Comparison of ENCODE assay signal across 20 cellular contexts in genomic region chr13:24146961-24147569, GRCh38. TPM values are rescaled to one million over a fixed set of nuclear protein-coding genes. Genes with fewer than 3 reads are reported as not detected.
DNase-seq lines count a peak whose midpoint lies in the region; ATAC-seq and TF ChIP-seq lines count a peak whose summit lies in the region.
"Had no signal": no experiment of that assay in that cellular context is flagged by ENCODE, and none has a peak within 500 bp of the region (broad histone marks: within the 10 kb centered on the region; RNA-seq: fewer than 3 reads in every experiment).

No MANE protein-coding gene starts in this region.

- peaks cover 10% of the 10 kb centered on the region for H3F3A ChIP-seq in SK-N-SH (replicated peaks; ENCODE audit: insufficient read depth)

- CTCF ChIA-PET in SK-N-SH (lab: Yijun Ruan, JAX): interaction anchor here (0.6 kb wide), 1 partner anchor 503 kb away, joined by 3 read pairs; no protein-coding TSS in a partner anchor

- no peaks in the 10 kb centered on the region for H3K9me2 ChIP-seq in SK-N-SH

- H2AK5ac ChIP-seq in mesendoderm (ENCODE audit: low read length): peak overlapping the region; percentile 65

- WGBS in SK-N-SH (ENCODE audit: low lambda C conversion rate): 79% methylated on average over 7 of the region's 7 CpGs
- no CpG with 5 or more reads among the region's 7 CpGs for WGBS in mesendoderm (ENCODE audit: extremely low coverage, insufficient coverage, low lambda C conversion rate)

- no peak overlapping the region for H4K8ac ChIP-seq in mesendoderm (ENCODE audit: low read depth, low read length)

- H2AFZ ChIP-seq in SK-N-SH (ENCODE audit: low read depth): no peak overlapping the region

- peak overlapping the region; percentile 7 for H2BK5ac ChIP-seq in mesendoderm (ENCODE audit: low read length)

- H3K36me3 ChIP-seq in SK-N-SH (replicated peaks in 1 of 2; ENCODE audit: control insufficient read depth in 1 of 2, insufficient read depth in 2 of 2, low read length in 1 of 2): no peaks in the 10 kb centered on the region
- H3K36me3 ChIP-seq in colonic mucosa: no peaks in the 10 kb centered on the region
- no peaks in the 10 kb centered on the region for H3K36me3 ChIP-seq in mesendoderm (ENCODE audit: control insufficient read depth, insufficient read depth, low read length)
- H3K36me3 ChIP-seq: tibial nerve had no signal

- H4K5ac ChIP-seq in mesendoderm (ENCODE audit: low read length): no peak overlapping the region

- no peak for TF ChIP-seq EP300 in SK-N-SH (IDR thresholded peaks at IDR 0.05; ENCODE audit: borderline replicate concordance in 1 of 2, low read depth in 1 of 2, low read length in 1 of 2)

- peak overlapping the region; percentile 20 for H3K56ac ChIP-seq in mesendoderm (ENCODE audit: low read length)

- intact Hi-C loops in colonic mucosa (cut with DNase I) (no loop called here), left cardiac atrium (cut with DNase I) (no loop called here)

- H3K79me2 ChIP-seq in SK-N-SH (ENCODE audit: insufficient read depth) (no peaks in the 10 kb centered on the region), mesendoderm (ENCODE audit: control insufficient read depth, insufficient read depth, low read length) (no peaks in the 10 kb centered on the region)

- POLR2A ChIA-PET in SK-N-SH (lab: Yijun Ruan, JAX): no interaction called here

- no peak for TF ChIP-seq RAD21 in SK-N-SH (IDR thresholded peaks at IDR 0.05; ENCODE audit: low read length)

- H3K4me2 ChIP-seq in SK-N-SH (no peak overlapping the region), mesendoderm (ENCODE audit: low read length) (no peak overlapping the region)

- ATAC-seq in SK-N-SH treated with all-trans-retinoic acid at 6 μM for 48 hours: peak; percentile 32; the same call in 2 of the 3 replicates
- no peak for ATAC-seq in left cardiac atrium
- ATAC-seq: sciatic nerve; stimulated activated naive CD8-positive, alpha-beta T cell treated with anti-CD3 and anti-CD28 coated beads, Interleukin-15, Interleukin-2, amounts not matched to agents 100 U/mL and 50 U/mL, for 24 hours had no signal

- DNase-seq in SK-N-SH: no peak
- DNase-seq in colonic mucosa: no peak
- DNase-seq in mesendoderm: no peak
- no peak for DNase-seq in stimulated activated naive CD4-positive, alpha-beta T cell treated with Interleukin-2 at 50 U/mL for 16 hours (lab: John Stamatoyannopoulos, UW)
- no peak for DNase-seq in cerebellar nuclear complex (lab: John Stamatoyannopoulos, UW)
- no peak for DNase-seq in left cardiac atrium
- DNase-seq in foreskin fibroblast: no peak
- DNase-seq: activated CD4-positive, alpha-beta T cell treated with anti-CD3 and anti-CD28 coated beads for 4 hours; activated effector memory CD4-positive, alpha-beta T cell treated with Interleukin-2 at 50 U/mL for 16 hours; Caco-2; glutamatergic neuron; NCI-H187 treated with DMSO at 0.1 percent for 48 hours; NCI-H345; occipital lobe; stimulated activated naive CD8-positive, alpha-beta T cell treated with anti-CD3 and anti-CD28 coated beads, Interleukin-15, Interleukin-2, amounts not matched to agents 100 U/mL and 50 U/mL, for 24 hours had no signal

- peak overlapping the region in 1 of 2 experiments; percentile 85; a peak in 1 of 4 replicates for H3K27ac ChIP-seq in SK-N-SH (ENCODE audit: low read depth in 2 of 2, low read length in 1 of 2)
- H3K27ac ChIP-seq in colonic mucosa: peak overlapping the region; percentile 26
- no peak overlapping the region for H3K27ac ChIP-seq in mesendoderm (ENCODE audit: low read depth, low read length)
- H3K27ac ChIP-seq: 22Rv1, HL-60 had no signal

- no peak for TF ChIP-seq CTCF in SK-N-SH (IDR thresholded peaks at IDR 0.05)
- no peak for TF ChIP-seq CTCF in colonic mucosa (IDR thresholded peaks at IDR 0.05)
- no peak for TF ChIP-seq CTCF in foreskin fibroblast (IDR thresholded peaks at IDR 0.05; ENCODE audit: low read depth, low read length)

- H3K18ac ChIP-seq in mesendoderm (ENCODE audit: low read length): no peak overlapping the region

- no peak overlapping the region for H2BK15ac ChIP-seq in mesendoderm (replicated peaks; ENCODE audit: low read depth)

- H3K9me3 ChIP-seq in SK-N-SH (no peaks in the 10 kb centered on the region), colonic mucosa (no peaks in the 10 kb centered on the region)
- H3K9me3 ChIP-seq: Caco-2, tibial nerve had no signal

- no peak overlapping the region for H2BK120ac ChIP-seq in mesendoderm (ENCODE audit: low read depth, low read length)

- H3K23ac ChIP-seq in mesendoderm (ENCODE audit: low read length): no peak overlapping the region

- no peaks in the 10 kb centered on the region for H3K79me1 ChIP-seq in mesendoderm (ENCODE audit: low read length)

- H3K27me3 ChIP-seq in SK-N-SH (ENCODE audit: insufficient read depth) (no peaks in the 10 kb centered on the region), colonic mucosa (no peaks in the 10 kb centered on the region), mesendoderm (ENCODE audit: insufficient read depth, low read length, poor library complexity) (no peaks in the 10 kb centered on the region)
- H3K27me3 ChIP-seq: tibial nerve had no signal

- no peak overlapping the region for H3K4ac ChIP-seq in mesendoderm (ENCODE audit: low read depth, low read length)

- no peaks in the 10 kb centered on the region for H4K20me1 ChIP-seq in SK-N-SH (ENCODE audit: insufficient read depth)

- H3K4me3 ChIP-seq in SK-N-SH (ENCODE audit: low read depth in 2 of 2, low read length in 1 of 2) (no peak overlapping the region), colonic mucosa (no peak overlapping the region), mesendoderm (ENCODE audit: low read length) (no peak overlapping the region), foreskin fibroblast (ENCODE audit: low read depth in 1 of 2, low read length in 2 of 2) (no peak overlapping the region)
- H3K4me3 ChIP-seq: tibial nerve had no signal

- no peak overlapping the region for H3K9ac ChIP-seq in SK-N-SH
- no peak overlapping the region for H3K9ac ChIP-seq in colonic mucosa (ENCODE audit: low read depth in 2 of 2, low read length in 2 of 2)
- no peak overlapping the region for H3K9ac ChIP-seq in mesendoderm (ENCODE audit: low read length)

- H3K4me1 ChIP-seq in SK-N-SH (ENCODE audit: control insufficient read depth in 1 of 2, insufficient read depth in 2 of 2, low read depth in 1 of 2, low read length in 1 of 2) (peaks cover 6 to 12% of the 10 kb centered on the region in 2 experiments; a peak in 3 of 4 replicates), colonic mucosa (no peaks in the 10 kb centered on the region), mesendoderm (ENCODE audit: control insufficient read depth, low read depth, low read length) (peaks cover 29% of the 10 kb centered on the region)

TF ChIP-seq in SK-N-SH treated with all-trans-retinoic acid at 6 μM for 48 hours, 23 proteins besides CTCF, POLR2A, EP300 and RAD21 (continues in another document):
- TF ChIP-seq TOX (CRISPR knock-in tag; IDR thresholded peaks at IDR 0.05; ENCODE audit: borderline replicate concordance) (no peak), CREB5 (CRISPR knock-in tag; IDR thresholded peaks at IDR 0.05; ENCODE audit: low read depth) (peak; percentile 20; the same call in 1 of the 2 replicates), ZNF8 (CRISPR knock-in tag; IDR thresholded peaks at IDR 0.05) (no peak)

TF ChIP-seq in SK-N-SH, 30 proteins besides CTCF, POLR2A, EP300 and RAD21:
- TF ChIP-seq, protein P1, sequence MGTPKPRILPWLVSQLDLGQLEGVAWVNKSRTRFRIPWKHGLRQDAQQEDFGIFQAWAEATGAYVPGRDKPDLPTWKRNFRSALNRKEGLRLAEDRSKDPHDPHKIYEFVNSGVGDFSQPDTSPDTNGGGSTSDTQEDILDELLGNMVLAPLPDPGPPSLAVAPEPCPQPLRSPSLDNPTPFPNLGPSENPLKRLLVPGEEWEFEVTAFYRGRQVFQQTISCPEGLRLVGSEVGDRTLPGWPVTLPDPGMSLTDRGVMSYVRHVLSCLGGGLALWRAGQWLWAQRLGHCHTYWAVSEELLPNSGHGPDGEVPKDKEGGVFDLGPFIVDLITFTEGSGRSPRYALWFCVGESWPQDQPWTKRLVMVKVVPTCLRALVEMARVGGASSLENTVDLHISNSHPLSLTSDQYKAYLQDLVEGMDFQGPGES (IDR thresholded peaks at IDR 0.05; ENCODE audit: low read depth, low read length): no peak
- TF ChIP-seq GATA2 (CRISPR knock-in tag; IDR thresholded peaks at IDR 0.05) (no peak), TEAD4 (IDR thresholded peaks at IDR 0.05; ENCODE audit: borderline replicate concordance, insufficient read depth) (no peak), TAF1 (IDR thresholded peaks at IDR 0.05; ENCODE audit: borderline replicate concordance, low read depth, low read length) (no peak), RCOR1 (IDR thresholded peaks at IDR 0.05; ENCODE audit: low read length) (no peak), FOXJ3 (CRISPR knock-in tag; IDR thresholded peaks at IDR 0.05) (no peak)
TF ChIP-seq in SK-N-SH: peak in this region for 0.

RNA-seq across cellular contexts. Expression of gene SPATA13, which starts 13.5 kb away (rescaled TPM):
- 4.3 and 4.7 TPM in 2 replicates for polyA plus RNA-seq in SK-N-SH (2012; rRNA removed)
- 2.5 and 2.8 TPM in 2 replicates for polyA plus RNA-seq in SK-N-SH (2012; cell fraction: cytosol; rRNA removed)
- polyA plus RNA-seq in SK-N-SH (2012; cell fraction: nucleus; rRNA removed): 16.5 and 18.3 TPM in 2 replicates
- total RNA-seq in colonic mucosa (10 to 100 TPM; 41.5 to 43.8 TPM), left cardiac atrium (10 to 100 TPM in 1 of 2 donors, 1 to 10 TPM in 1; 9.0 to 11.2 TPM)
- 16.1 TPM for polyA plus RNA-seq in mesendoderm (2013, experiment 1 of 2)
- 14.9 TPM for polyA plus RNA-seq in mesendoderm (2013, experiment 2 of 2)
